In genomic region chr4:7761720-7762119, GRCh38 we compare ENCODE assay signal across 8 cellular contexts.
A peak's percentile ranks its signal among the peaks of the same experiment; 100 is the strongest.
DNase-seq lines count a peak whose midpoint lies in the region; TF ChIP-seq lines count a peak whose summit lies in the region.

No MANE protein-coding gene starts in this region.

- TF ChIP-seq POLR2A in transverse colon (IDR thresholded peaks at IDR 0.05) = no peak

- no peak for TF ChIP-seq EP300 in transverse colon (IDR thresholded peaks at IDR 0.05; ENCODE audit: low read depth)

- H3K4me1 ChIP-seq in HAP-1 = no peaks in the 10 kb centered on the region
- H3K4me1 ChIP-seq in transverse colon = peaks cover 3 to 15% (median 12%) of the 10 kb centered on the region in 4 donors

- no peak overlapping the region for H3K4me3 ChIP-seq in HAP-1
- no peak overlapping the region for H3K4me3 ChIP-seq in transverse colon

- H3K9me3 ChIP-seq in HAP-1 = no peaks in the 10 kb centered on the region
- no peaks in the 10 kb centered on the region for H3K9me3 ChIP-seq in transverse colon

- H3K27ac ChIP-seq in transverse colon = peak overlapping the region; percentile 15 to 71 (median 52)

- H3K36me3 ChIP-seq in HAP-1 (replicated peaks) = 0 out of 2 replicates have a peak, but pooled peaks cover 5% of the 10 kb centered on the region
- peaks cover 0 to 5% (median 0%) of the 10 kb centered on the region in 4 donors for H3K36me3 ChIP-seq in transverse colon

- in situ Hi-C loops in HAP-1 (cut with MboI; ENCODE audit: low sequenced_read_pairs) = no loop called here
- in situ Hi-C loops in transverse colon (cut with MboI; ENCODE audit: low pct_ligation_motif_present in 1 of 4, low pct_unique_long_range_greater_than_20kb in 1 of 4, low sequenced_read_pairs in 3 of 4) = no loop called here

- DNase-seq in ELF-1 (ENCODE audit: low read depth, low spot score) = peak; percentile 69
- DNase-seq in HAP-1 (ENCODE audit: low spot score in 2 of 2) = peak; percentile 38 to 80
- DNase-seq in NOMO-1 treated with dmso at 0.1 percent for 144 hours (lab: John Stamatoyannopoulos, UW; ENCODE audit: unreplicated experiment) = peak; percentile 7
- DNase-seq in activated T-cell treated with anti-CD3 and anti-CD28 coated beads, Interleukin-2, amount 50 U/mL, for 48 hours = peak; percentile 65 to 74
- DNase-seq in fibroblast of peridontal ligament (ENCODE audit: extremely low read depth) = peak; percentile 14
- DNase-seq in nucleus accumbens (lab: John Stamatoyannopoulos, UW) = peak in 47 of 56 donors; percentile 5 to 84 (median 41)
- DNase-seq in transverse colon = peak; percentile 73
- DNase-seq in GF-D8 (lab: John Stamatoyannopoulos, UW) = no peak

- H3K27me3 ChIP-seq in HAP-1 (ENCODE audit: low read depth) = no peaks in the 10 kb centered on the region
- no peaks in the 10 kb centered on the region for H3K27me3 ChIP-seq in transverse colon

- intact Hi-C loops in transverse colon (cut with DNase I; ENCODE audit: low total_unique reads) = loop anchor here (2.0 kb wide), 1 partner anchor 41 kb away; no protein-coding TSS in a partner anchor

- TF ChIP-seq CTCF in transverse colon (IDR thresholded peaks at IDR 0.05) = peak; percentile 71 to 82 (median 79)

- 42 to 100% methylated on average over 1 to 12 of the region's 12 CpGs for WGBS in transverse colon (ENCODE audit: low coverage in 1 of 2), 2 donors
